In genomic region chr2:238426568-238427434, GRCh38 we compare ENCODE assay signal across 8 cellular contexts. TPM values are rescaled to one million over a fixed set of nuclear protein-coding genes. Genes with fewer than 3 reads are reported as not detected.
DNase-seq lines count a peak whose midpoint lies in the region; ATAC-seq, FAIRE-seq and TF ChIP-seq lines count a peak whose summit lies in the region.

Gene ASB1 (plus strand): TSS chr2:238426927. CDS start chr2:238427071, 144 bp downstream.

- H3K4me2 ChIP-seq in A549, result peak within 1 kb of the TSS; percentile 82

- H3K27me3 Mint-ChIP-seq in central memory CD8-positive, alpha-beta T cell, result no peaks in the 10 kb centered on the region

- H3K4me3 ChIP-seq in A549 (peak within 1 kb of the TSS; percentile 85), kidney epithelial cell (ENCODE audit: low read depth, low read length) (peak within 1 kb of the TSS; percentile 76)

- no peaks in the 10 kb centered on the region for H3K27me3 ChIP-seq in kidney epithelial cell (ENCODE audit: control insufficient read depth, insufficient read depth, low read length)

- H3K4me1 Mint-ChIP-seq in central memory CD8-positive, alpha-beta T cell, result peaks cover 54% of the 10 kb centered on the region

- H3K36me3 ChIP-seq in kidney epithelial cell (ENCODE audit: control insufficient read depth, insufficient read depth, low read length), result peaks cover 2% of the 10 kb centered on the region

- TF ChIP-seq CTCF in A549 (IDR thresholded peaks at IDR 0.05), result no peak
- TF ChIP-seq CTCF in kidney epithelial cell (IDR thresholded peaks at IDR 0.05; ENCODE audit: insufficient read depth, low read length, poor library complexity, severe bottlenecking), result no peak

- DNase-seq in A549 (ENCODE audit: low read depth in 1 of 2, low spot score in 1 of 2), result peak; percentile 62 to 76
- peak; percentile 75 for DNase-seq in NCI-H2196 (lab: John Stamatoyannopoulos, UW; ENCODE audit: unreplicated experiment)
- DNase-seq in activated CD4-positive, CD25-positive, alpha-beta regulatory T cell treated with anti-CD3 and anti-CD28 coated beads, Interleukin-2, amount 50 U/mL, for 16 hours (ENCODE audit: low read depth, low spot score), result peak; percentile 40
- DNase-seq in central memory CD8-positive, alpha-beta T cell (ENCODE audit: low spot score in 2 of 2), result peak; percentile 61 to 67
- DNase-seq in kidney epithelial cell (ENCODE audit: low read depth), result peak; percentile 44
- peak; percentile 47 to 68 for DNase-seq in stimulated activated CD4-positive, alpha-beta T cell treated with anti-CD3 and anti-CD28 coated beads, Interleukin-1b, Interleukin-23, amount 100 ng/mL, for 1 hour (ENCODE audit: low read depth in 2 of 2)

- peaks cover 21% of the 10 kb centered on the region; the same call in 2 of the 3 replicates for H3K4me1 ChIP-seq in A549

- ATAC-seq in A549, result peak; percentile 85 to 88
- peak; percentile 84 for ATAC-seq in GM18511 (IDR thresholded peaks at IDR 0.05; ENCODE audit: unreplicated experiment)
- ATAC-seq in HG03025 (IDR thresholded peaks at IDR 0.05; ENCODE audit: low FRiP score, unreplicated experiment), result peak; percentile 86
- ATAC-seq in central memory CD8-positive, alpha-beta T cell (replicated peaks; ENCODE audit: extremely low read depth, poor library complexity, severe bottlenecking), result peak; percentile 79

- CTCF ChIA-PET in A549 (lab: Yijun Ruan, JAX), result interaction anchor here (1.2 to 1.4 kb wide), 2 partner anchors 11 to 358 kb away, joined by 6 to 10 read pairs; no protein-coding TSS in a partner anchor

- H3K9me3 Mint-ChIP-seq in central memory CD8-positive, alpha-beta T cell, result no peaks in the 10 kb centered on the region

- no peak for TF ChIP-seq RAD21 in A549 (conservative IDR thresholded peaks at IDR 0.05 in 1 of 2, IDR thresholded peaks at IDR 0.05 in 1 of 2)

- no peak for TF ChIP-seq EP300 in A549 (IDR thresholded peaks at IDR 0.05)

- H3K36me3 Mint-ChIP-seq in central memory CD8-positive, alpha-beta T cell (ENCODE audit: insufficient read depth), result peaks cover 17% of the 10 kb centered on the region

- peak; percentile 46 for TF ChIP-seq POLR2A in A549 (IDR thresholded peaks at IDR 0.05; ENCODE audit: low read length)

- peak within 1 kb of the TSS; percentile 87 for H3K4me3 Mint-ChIP-seq in central memory CD8-positive, alpha-beta T cell

- peak within 1 kb of the TSS; percentile 88 for H3K27ac Mint-ChIP-seq in central memory CD8-positive, alpha-beta T cell (ENCODE audit: low read depth)

- WGBS in A549 (ENCODE audit: missing lambda C conversion rate), result 0% methylated on average over 19 of the region's 104 CpGs

- no peaks in the 10 kb centered on the region for H3K9me3 ChIP-seq in A549

- no peak for FAIRE-seq in A549 (lab: Jason Lieb, UNC)

- POLR2A ChIA-PET in A549 (lab: Yijun Ruan, JAX), result no interaction called here

- peak within 1 kb of the TSS; percentile 94 to 99 for H3K27ac ChIP-seq in A549

TF ChIP-seq in A549, 52 proteins besides CTCF, POLR2A, EP300 and RAD21 (continues in another document):
- no peak for TF ChIP-seq ZFP36 (IDR thresholded peaks at IDR 0.05; ENCODE audit: borderline replicate concordance, partially characterized antibody)
- no peak for TF ChIP-seq SREBF2 (IDR thresholded peaks at IDR 0.05)
- TF ChIP-seq NPAS2 (CRISPR knock-in tag; IDR thresholded peaks at IDR 0.05; ENCODE audit: borderline replicate concordance), result no peak
- TF ChIP-seq MAX (IDR thresholded peaks at IDR 0.05), result peak; percentile 74
- no peak for TF ChIP-seq MAZ (IDR thresholded peaks at IDR 0.05; ENCODE audit: borderline replicate concordance, low read depth, low read length)
- 0 out of 3 replicates have a peak, but pooled peaks have one; percentile 8 for TF ChIP-seq SMC3 (IDR thresholded peaks at IDR 0.05)
- no peak for TF ChIP-seq HOXB5 (CRISPR knock-in tag; IDR thresholded peaks at IDR 0.05)
- no peak for TF ChIP-seq BHLHE40 (IDR thresholded peaks at IDR 0.05; ENCODE audit: low read depth, low read length)
- no peak for TF ChIP-seq JUNB (IDR thresholded peaks at IDR 0.05)
- no peak for TF ChIP-seq CHD4 (IDR thresholded peaks at IDR 0.05; ENCODE audit: borderline replicate concordance)
- TF ChIP-seq ZNF302 (CRISPR knock-in tag; IDR thresholded peaks at IDR 0.05), result no peak
- no peak for TF ChIP-seq TFCP2L1 (CRISPR knock-in tag; IDR thresholded peaks at IDR 0.05)
- TF ChIP-seq FOSL2 (IDR thresholded peaks at IDR 0.05), result no peak
- TF ChIP-seq FOSL2 (CRISPR knock-in tag; IDR thresholded peaks at IDR 0.05), result no peak
- TF ChIP-seq NFE2L2 (conservative IDR thresholded peaks at IDR 0.05; ENCODE audit: low read length), result no peak
- TF ChIP-seq TP53 (CRISPR knock-in tag; IDR thresholded peaks at IDR 0.05), result no peak
- TF ChIP-seq ATOH8 (CRISPR knock-in tag; IDR thresholded peaks at IDR 0.05; ENCODE audit: low read depth), result no peak
- no peak for TF ChIP-seq ZSCAN20 (CRISPR knock-in tag; IDR thresholded peaks at IDR 0.05)
- no peak for TF ChIP-seq USF2 (IDR thresholded peaks at IDR 0.05)
- TF ChIP-seq FOSB (CRISPR knock-in tag; IDR thresholded peaks at IDR 0.05), result no peak
- no peak for TF ChIP-seq HDAC2 (IDR thresholded peaks at IDR 0.05)
- no peak for TF ChIP-seq HEYL (CRISPR knock-in tag; IDR thresholded peaks at IDR 0.05)
- TF ChIP-seq CBX2 (IDR thresholded peaks at IDR 0.05; ENCODE audit: borderline replicate concordance, low read depth), result no peak
- TF ChIP-seq ZC3H11A (IDR thresholded peaks at IDR 0.05), result no peak
- no peak for TF ChIP-seq KDM5A (IDR thresholded peaks at IDR 0.05)
- TF ChIP-seq EHF (CRISPR knock-in tag; IDR thresholded peaks at IDR 0.05), result no peak
- no peak for TF ChIP-seq HOXB13 (CRISPR knock-in tag; IDR thresholded peaks at IDR 0.05; ENCODE audit: low read depth)
- TF ChIP-seq HES2 (IDR thresholded peaks at IDR 0.05), result no peak
- no peak for TF ChIP-seq CHD2 (IDR thresholded peaks at IDR 0.05; ENCODE audit: low read length, partially characterized antibody)
- peak; percentile 27; the same call in 1 of the 2 replicates for TF ChIP-seq GATA3 (IDR thresholded peaks at IDR 0.05; ENCODE audit: borderline replicate concordance)
- TF ChIP-seq RNF2 (IDR thresholded peaks at IDR 0.05; ENCODE audit: borderline replicate concordance, low read depth), result no peak
- no peak for TF ChIP-seq HOXA7 (CRISPR knock-in tag; IDR thresholded peaks at IDR 0.05)
- peak; percentile 91 for TF ChIP-seq PHF8 (IDR thresholded peaks at IDR 0.05; ENCODE audit: borderline replicate concordance, low read depth)
- no peak for TF ChIP-seq RCOR1 (IDR thresholded peaks at IDR 0.05; ENCODE audit: low read depth, low read length)
- no peak for TF ChIP-seq CBX8 (IDR thresholded peaks at IDR 0.05)
- TF ChIP-seq CEBPB (IDR thresholded peaks at IDR 0.05), result no peak
- TF ChIP-seq EHMT2 (IDR thresholded peaks at IDR 0.05; ENCODE audit: low read depth), result no peak
- TF ChIP-seq PBX3 (IDR thresholded peaks at IDR 0.05), result no peak; the same call in 1 of the 2 replicates
- peak; percentile 77 to 88; a peak in 4 of 5 replicates for TF ChIP-seq JUN (IDR thresholded peaks at IDR 0.05)
- TF ChIP-seq FOXS1 (CRISPR knock-in tag; IDR thresholded peaks at IDR 0.05), result no peak

RNA-seq across cellular contexts. Expression of gene ASB1, which starts in this region (rescaled TPM):
- polyA plus RNA-seq in A549 (2011; rRNA removed), result 40.1 and 42.7 TPM in 2 replicates
- 51.7 and 54.1 TPM in 2 replicates for polyA plus RNA-seq in A549 (2012; cell fraction: cytosol; rRNA removed)
- 53.6 and 61.9 TPM in 2 replicates for polyA plus RNA-seq in A549 (2012; cell fraction: nucleus; rRNA removed)
- 24.6 to 26.8 TPM (median 26.0 TPM) in 3 replicates for polyA plus RNA-seq in A549 (2017; fragmentation: RNase III; extraction: RNeasy Plus Mini Kit Qiagen cat#74134 plus additional on column Dnase treatment)
- 24.9 and 38.0 TPM in 2 replicates for polyA minus RNA-seq in A549 (2011; rRNA and poly(A)+ RNA removed)
- 23.0 and 44.9 TPM in 2 replicates for total RNA-seq in kidney epithelial cell

Comparison
In these comparisons a context has a peak if more than half of its experiments do, and no peak if none do; other contexts are left out.
1. Peak in every context shown above with its lines: DNase-seq, ATAC-seq, H3K4me3 ChIP-seq and H3K27ac ChIP-seq.